ENCODE assay signal across 1 cellular context in the genomic region with DNA sequence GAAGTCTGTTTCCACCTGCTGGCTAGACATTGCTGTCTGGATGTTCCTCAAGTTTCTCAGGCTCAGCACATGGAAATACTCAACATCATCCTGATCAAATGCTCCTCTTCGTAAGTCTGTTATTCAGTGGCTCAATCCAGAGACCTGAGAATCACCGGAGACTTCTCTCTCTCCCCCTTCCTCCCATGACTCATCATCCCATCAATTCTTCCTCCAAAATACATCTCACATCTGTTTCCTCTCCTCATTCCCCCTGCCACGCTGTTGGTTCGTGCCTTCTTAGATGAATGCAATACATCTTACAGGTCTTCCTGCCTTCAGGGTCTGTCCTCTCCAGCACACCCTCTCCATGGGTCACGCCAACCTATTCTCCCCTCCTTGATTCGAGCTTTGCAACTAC.
TF ChIP-seq lines count a peak whose summit lies in the region.

No MANE protein-coding gene starts in this region.

TF ChIP-seq in GM23338, 12 proteins besides CTCF, POLR2A, EP300 and RAD21 (continued from another document):
- TF ChIP-seq, protein P1, sequence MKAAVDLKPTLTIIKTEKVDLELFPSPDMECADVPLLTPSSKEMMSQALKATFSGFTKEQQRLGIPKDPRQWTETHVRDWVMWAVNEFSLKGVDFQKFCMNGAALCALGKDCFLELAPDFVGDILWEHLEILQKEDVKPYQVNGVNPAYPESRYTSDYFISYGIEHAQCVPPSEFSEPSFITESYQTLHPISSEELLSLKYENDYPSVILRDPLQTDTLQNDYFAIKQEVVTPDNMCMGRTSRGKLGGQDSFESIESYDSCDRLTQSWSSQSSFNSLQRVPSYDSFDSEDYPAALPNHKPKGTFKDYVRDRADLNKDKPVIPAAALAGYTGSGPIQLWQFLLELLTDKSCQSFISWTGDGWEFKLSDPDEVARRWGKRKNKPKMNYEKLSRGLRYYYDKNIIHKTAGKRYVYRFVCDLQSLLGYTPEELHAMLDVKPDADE (IDR thresholded peaks at IDR 0.05): no peak
- no peak for TF ChIP-seq JUNB (IDR thresholded peaks at IDR 0.05; ENCODE audit: unreplicated experiment)
- no peak for TF ChIP-seq NANOG (IDR thresholded peaks at IDR 0.05; ENCODE audit: borderline replicate concordance)
- TF ChIP-seq, protein P2, sequence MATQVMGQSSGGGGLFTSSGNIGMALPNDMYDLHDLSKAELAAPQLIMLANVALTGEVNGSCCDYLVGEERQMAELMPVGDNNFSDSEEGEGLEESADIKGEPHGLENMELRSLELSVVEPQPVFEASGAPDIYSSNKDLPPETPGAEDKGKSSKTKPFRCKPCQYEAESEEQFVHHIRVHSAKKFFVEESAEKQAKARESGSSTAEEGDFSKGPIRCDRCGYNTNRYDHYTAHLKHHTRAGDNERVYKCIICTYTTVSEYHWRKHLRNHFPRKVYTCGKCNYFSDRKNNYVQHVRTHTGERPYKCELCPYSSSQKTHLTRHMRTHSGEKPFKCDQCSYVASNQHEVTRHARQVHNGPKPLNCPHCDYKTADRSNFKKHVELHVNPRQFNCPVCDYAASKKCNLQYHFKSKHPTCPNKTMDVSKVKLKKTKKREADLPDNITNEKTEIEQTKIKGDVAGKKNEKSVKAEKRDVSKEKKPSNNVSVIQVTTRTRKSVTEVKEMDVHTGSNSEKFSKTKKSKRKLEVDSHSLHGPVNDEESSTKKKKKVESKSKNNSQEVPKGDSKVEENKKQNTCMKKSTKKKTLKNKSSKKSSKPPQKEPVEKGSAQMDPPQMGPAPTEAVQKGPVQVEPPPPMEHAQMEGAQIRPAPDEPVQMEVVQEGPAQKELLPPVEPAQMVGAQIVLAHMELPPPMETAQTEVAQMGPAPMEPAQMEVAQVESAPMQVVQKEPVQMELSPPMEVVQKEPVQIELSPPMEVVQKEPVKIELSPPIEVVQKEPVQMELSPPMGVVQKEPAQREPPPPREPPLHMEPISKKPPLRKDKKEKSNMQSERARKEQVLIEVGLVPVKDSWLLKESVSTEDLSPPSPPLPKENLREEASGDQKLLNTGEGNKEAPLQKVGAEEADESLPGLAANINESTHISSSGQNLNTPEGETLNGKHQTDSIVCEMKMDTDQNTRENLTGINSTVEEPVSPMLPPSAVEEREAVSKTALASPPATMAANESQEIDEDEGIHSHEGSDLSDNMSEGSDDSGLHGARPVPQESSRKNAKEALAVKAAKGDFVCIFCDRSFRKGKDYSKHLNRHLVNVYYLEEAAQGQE (IDR thresholded peaks at IDR 0.05; ENCODE audit: unreplicated experiment): no peak
- no peak for TF ChIP-seq ZNF331 (CRISPR knock-in tag; IDR thresholded peaks at IDR 0.05; ENCODE audit: low read depth)
